9 cellular contexts compared by ENCODE assay signal in the genomic region with DNA sequence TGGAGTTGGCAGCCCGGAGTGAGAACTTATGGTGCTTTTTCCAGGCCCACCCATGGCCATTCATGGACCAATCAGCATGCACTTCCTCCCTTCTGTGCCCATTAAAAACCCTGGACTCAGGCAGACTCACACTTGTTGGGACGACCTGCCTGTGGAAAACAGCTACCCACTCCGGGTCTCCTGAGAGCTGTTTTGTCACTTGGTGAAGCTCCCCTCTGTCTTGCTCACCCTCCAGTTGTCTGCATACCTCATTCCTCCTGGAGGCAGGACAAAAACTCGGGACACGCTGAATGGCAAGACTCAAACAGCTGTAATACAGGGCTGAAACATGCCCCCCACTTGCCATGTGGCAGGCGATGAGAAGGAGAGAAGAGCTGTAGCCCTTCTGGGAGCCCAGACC. TPM values are rescaled to one million over a fixed set of nuclear protein-coding genes. Genes with fewer than 3 reads are reported as not detected.
"Had no signal": no experiment of that assay in that cellular context is flagged by ENCODE, and none has a peak within 500 bp of the region (broad histone marks: within the 10 kb centered on the region; RNA-seq: fewer than 3 reads in every experiment).

No MANE protein-coding gene starts in this region.

- H3K36me3 ChIP-seq: HAP-1 had no signal

- H3K27ac ChIP-seq: GM23248 had no signal

- H3K4me3 Mint-ChIP-seq: GM23338, H9, HFFc6 had no signal

- H3K4me1 ChIP-seq: HAP-1 had no signal

- DNase-seq: GM23248, GOT3, H7, HCEC 1CT, HFFc6 had no signal

- H2AFZ ChIP-seq: GM23248, GM23338 had no signal

- H3K4me3 ChIP-seq: GM23248, GM23338, HAP-1 had no signal

- H3K4me1 Mint-ChIP-seq: GM23338, H9 had no signal

- H3K9ac ChIP-seq: GM23248 had no signal

- H3K27ac Mint-ChIP-seq: GM23338, HFFc6 had no signal

- H3K9me3 ChIP-seq: HAP-1 had no signal

- H3K4me2 ChIP-seq: GM23338 had no signal

RNA-seq across cellular contexts. Expression of a gene that starts 35.2 kb away (rescaled TPM):
- total RNA-seq: GM23248, GM23338, H1, H7, H9, HFFc6 had no signal
- polyA plus RNA-seq: GM23248, GM23338 had no signal
